25 cellular contexts compared by ENCODE assay signal in the genomic region with DNA sequence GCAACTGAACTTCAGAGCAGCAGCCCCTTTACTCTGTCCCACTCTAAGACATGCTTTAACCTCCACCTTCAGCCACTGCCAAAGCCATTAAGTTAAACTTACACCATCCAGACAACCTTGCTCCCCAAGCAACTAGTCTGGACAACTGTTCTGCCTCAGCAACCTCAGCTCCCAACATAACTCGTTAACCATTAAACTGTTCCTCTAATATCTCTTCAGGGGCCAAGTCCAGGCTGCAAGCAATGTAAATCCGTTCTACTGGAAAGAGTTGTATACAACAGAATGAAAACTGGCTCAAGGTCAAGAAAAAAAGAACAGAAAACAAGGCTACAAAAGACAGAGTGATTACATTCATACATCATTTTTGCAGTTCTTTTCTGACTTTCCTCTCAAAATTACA.
DNase-seq lines count a peak whose midpoint lies in the region; ATAC-seq, FAIRE-seq and TF ChIP-seq lines count a peak whose summit lies in the region.
"Had no signal": no experiment of that assay in that cellular context is flagged by ENCODE, and none has a peak within 500 bp of the region (broad histone marks: within the 10 kb centered on the region; RNA-seq: fewer than 3 reads in every experiment).

No MANE protein-coding gene starts in this region.

- H3K4me1 ChIP-seq in adipocyte (ENCODE audit: control insufficient read depth, insufficient read depth, low read length) = peaks cover 58% of the 10 kb centered on the region
- peaks cover 13 to 15% of the 10 kb centered on the region in 2 donors for H3K4me1 ChIP-seq in kidney (ENCODE audit: control insufficient read depth in 1 of 2, insufficient read depth in 1 of 2, low read depth in 1 of 2, low read length in 2 of 2)
- peaks cover 56% of the 10 kb centered on the region for H3K4me1 ChIP-seq in osteoblast (ENCODE audit: insufficient read depth, low read length)

- peak; percentile 94 for FAIRE-seq in kidney (lab: Jason Lieb, UNC)

- ATAC-seq in HG02678 (IDR thresholded peaks at IDR 0.05; ENCODE audit: unreplicated experiment) (no peak), GM21528 (IDR thresholded peaks at IDR 0.05; ENCODE audit: low FRiP score, unreplicated experiment) (no peak)
- ATAC-seq: natural killer cell treated with Interleukin-12 subunit alpha and Interleukin-12 subunit beta and Interleukin-15 and Interleukin-18, amount 100 ng/mL, for 72 hours; psoas muscle had no signal

- intact Hi-C loops in kidney (cut with DNase I) = loop anchor here (10.0 kb wide), 1 partner anchor 206 kb away; no protein-coding TSS in a partner anchor

- H3K27ac ChIP-seq in kidney (ENCODE audit: low read depth in 2 of 2, low read length in 2 of 2) (peak overlapping the region; percentile 19 to 42), osteoblast (ENCODE audit: low read depth, low read length) (peak overlapping the region; percentile 3)
- H3K27ac ChIP-seq: cardiac muscle cell, esophagus muscularis mucosa, psoas muscle had no signal

- no peak overlapping the region for H3K4me2 ChIP-seq in osteoblast (ENCODE audit: insufficient read depth, low read length)

- no peaks in the 10 kb centered on the region for H3K9me3 ChIP-seq in adipocyte (ENCODE audit: control insufficient read depth, low read length)
- no peaks in the 10 kb centered on the region for H3K9me3 ChIP-seq in kidney (ENCODE audit: control insufficient read depth in 1 of 2, low read length in 2 of 2)
- H3K9me3 ChIP-seq in osteoblast (ENCODE audit: low read depth, low read length) = no peaks in the 10 kb centered on the region
- H3K9me3 ChIP-seq: esophagus muscularis mucosa, psoas muscle had no signal

- H3K9ac ChIP-seq in adipocyte (ENCODE audit: low read length) (no peak overlapping the region), kidney (ENCODE audit: low read length in 2 of 2) (no peak overlapping the region)

- in situ Hi-C loops in G401 (cut with HindIII; ENCODE audit: low sequenced_read_pairs) = no loop called here

- TF ChIP-seq CTCF in kidney (IDR thresholded peaks at IDR 0.05; ENCODE audit: borderline replicate concordance, extremely low read depth, insufficient read depth) (no peak), osteoblast (IDR thresholded peaks at IDR 0.05; ENCODE audit: extremely low read depth, low read depth, low read length) (no peak)

- H3K4me3 ChIP-seq in adipocyte (ENCODE audit: low read length) = no peak overlapping the region
- H3K4me3 ChIP-seq in kidney (ENCODE audit: low read length in 2 of 2) = no peak overlapping the region
- no peak overlapping the region for H3K4me3 ChIP-seq in osteoblast (ENCODE audit: insufficient read depth, low read length)
- H3K4me3 ChIP-seq: cardiac muscle cell, esophagus muscularis mucosa, psoas muscle had no signal

- no peaks in the 10 kb centered on the region for H3K79me2 ChIP-seq in osteoblast (ENCODE audit: insufficient read depth, low read length)

- DNase-seq in EH (ENCODE audit: low read depth) (peak; percentile 21), adipocyte (ENCODE audit: low read depth) (peak; percentile 33), kidney (no peak), osteoblast (ENCODE audit: insufficient read length, low spot score, missing footprints) (no peak), AG08395 (ENCODE audit: low spot score) (no peak), G401 (ENCODE audit: low spot score) (no peak)
- DNase-seq: activated CD4-positive, alpha-beta T cell treated with anti-CD3 and anti-CD28 coated beads, Interleukin-2, amount 50 U/mL, for 1 hour; activated CD8-positive, alpha-beta memory T cell treated with anti-CD3 and anti-CD28 coated beads, Interleukin-2, amount 50 U/mL, for 48 hours; activated effector memory CD4-positive, alpha-beta T cell treated with Interleukin-2 at 50 U/mL for 16 hours; DMS79 treated with DMSO at 0.1 percent for 48 hours; glutamatergic neuron; Karpas-422; NCI-H1048; NCI-H510A treated with DMSO at 0.1 percent for 48 hours; psoas muscle; SHP77; stimulated activated CD4-positive, alpha-beta T cell treated with anti-CD3 and anti-CD28 coated beads, Interleukin-12 subunit alpha, Interleukin-12 subunit beta, amount 100 ng/mL, for 4 hours; stimulated activated CD8-positive, alpha-beta memory T cell treated with anti-CD3 and anti-CD28 coated beads, Interleukin-4, amount 100 ng/mL, for 48 hours; substantia nigra; T-helper 1 cell had no signal

- H3K27me3 ChIP-seq in adipocyte (replicated peaks; ENCODE audit: control insufficient read depth, insufficient read depth, low read length) (no peaks in the 10 kb centered on the region), osteoblast (ENCODE audit: insufficient read depth, low read length) (no peaks in the 10 kb centered on the region)
- H3K27me3 ChIP-seq: cardiac muscle cell, esophagus muscularis mucosa had no signal

- H3K36me3 ChIP-seq in adipocyte (ENCODE audit: control insufficient read depth, insufficient read depth, low read length, severe bottlenecking) (no peaks in the 10 kb centered on the region), kidney (ENCODE audit: control insufficient read depth in 1 of 2, insufficient read depth in 2 of 2, low read length in 2 of 2) (no peaks in the 10 kb centered on the region), osteoblast (ENCODE audit: insufficient read depth, low read length) (no peaks in the 10 kb centered on the region)
- H3K36me3 ChIP-seq: cardiac muscle cell, esophagus muscularis mucosa had no signal

- H4K20me1 ChIP-seq in osteoblast (ENCODE audit: insufficient read depth, low read length) = no peaks in the 10 kb centered on the region

- H2AFZ ChIP-seq in osteoblast (ENCODE audit: low read length) = peak overlapping the region; percentile 13

Comparison
In these comparisons a context has a peak if more than half of its experiments do, and no peak if none do; other contexts are left out.
1. DNase-seq: peak in EH (single experiment) and adipocyte (single experiment); none in kidney (single experiment), osteoblast (single experiment), AG08395 (single experiment) and G401 (single experiment).